Comparison of ENCODE assay signal across 33 cellular contexts in genomic region chr9:4393806-4394523, GRCh38.
"Had no signal": no experiment of that assay in that cellular context is flagged by ENCODE, and none has a peak within 500 bp of the region (broad histone marks: within the 10 kb centered on the region; RNA-seq: fewer than 3 reads in every experiment).

No MANE protein-coding gene starts in this region.

- H3K9me3 ChIP-seq: heart left ventricle, left lung, ovary, sigmoid colon, uterus had no signal

- H3K27ac ChIP-seq: brain microvascular endothelial cell, heart left ventricle, left lung, neural progenitor cell, ovary, sigmoid colon, uterus had no signal

- FAIRE-seq: astrocyte, colon had no signal

- H3K4me1 ChIP-seq: heart left ventricle, left lung, neural progenitor cell, sigmoid colon, uterus had no signal

- DNase-seq: activated CD4-positive, alpha-beta T cell treated with anti-CD3 and anti-CD28 coated beads for 48 hours; activated CD4-positive, alpha-beta T cell treated with anti-CD3 and anti-CD28 coated beads, Interleukin-2, amount 50 U/mL, for 48 hours; activated CD8-positive, alpha-beta memory T cell treated with anti-CD3 and anti-CD28 coated beads for 24 hours; activated effector memory CD4-positive, alpha-beta T cell treated with Interleukin-2 at 50 U/mL for 16 hours; activated naive CD4-positive, alpha-beta T cell treated with anti-CD3 and anti-CD28 coated beads, Interleukin-2, amount 10 ng/mL, durations not matched to agents 7 days and 5 days; activated naive CD8-positive, alpha-beta T cell treated with anti-CD3 and anti-CD28 coated beads, Interleukin-2, amount 10 ng/mL, durations not matched to agents 7 days and 5 days; amniotic stem cell; brain microvascular endothelial cell; central memory CD4-positive, alpha-beta T cell; dermis blood vessel endothelial cell; effector CD8-positive, alpha-beta T cell; heart left ventricle; kidney glomerular epithelial cell; left lung; mesendoderm; natural killer cell; ovary; retina; sigmoid colon; stimulated activated CD4-positive, alpha-beta T cell treated with anti-CD3 and anti-CD28 coated beads, Interleukin-1b, Interleukin-23, amount 100 ng/mL, for 48 hours; stimulated activated CD4-positive, alpha-beta T cell treated with anti-CD3 and anti-CD28 coated beads, Interleukin-4, amount 100 ng/mL, for 4 hours; stimulated activated CD8-positive, alpha-beta memory T cell treated with anti-CD3 and anti-CD28 coated beads, Interleukin-4, amount 100 ng/mL, for 48 hours; stimulated activated naive CD8-positive, alpha-beta T cell treated with anti-CD3 and anti-CD28 coated beads, Interleukin-15, amount 100 ng/mL, for 72 hours; substantia nigra; T-helper 1 cell; uterus had no signal

- H3K36me3 ChIP-seq: brain microvascular endothelial cell, heart left ventricle, left lung, neural progenitor cell, ovary, sigmoid colon, uterus had no signal

- H3K4me2 ChIP-seq: neural progenitor cell, smooth muscle cell had no signal

- H3K9ac ChIP-seq: neural progenitor cell had no signal

- H3K27me3 ChIP-seq: brain microvascular endothelial cell, heart left ventricle, left lung, neural progenitor cell, ovary, sigmoid colon, uterus had no signal

- H2AFZ ChIP-seq: neural progenitor cell had no signal

- H3K4me3 ChIP-seq: heart left ventricle, left lung, lung, neural progenitor cell, ovary, sigmoid colon, smooth muscle cell, uterus had no signal

- ATAC-seq: activated CD4-positive, CD25-positive, alpha-beta regulatory T cell treated with anti-CD3 and anti-CD28 coated beads, Interleukin-2, amount 50 U/mL, for 24 hours; heart left ventricle; left lung; natural killer cell; stimulated activated memory B cell treated with anti-CD40 and anti-IgM and Interleukin-4, amounts not matched to agents 10 μg/mL and 1 μg/mL and 100 μg/mL, for 72 hours; stimulated activated naive CD8-positive, alpha-beta T cell treated with anti-CD3 and anti-CD28 coated beads, Interleukin-15, amount 100 ng/mL, for 72 hours had no signal
